In the genomic region with DNA sequence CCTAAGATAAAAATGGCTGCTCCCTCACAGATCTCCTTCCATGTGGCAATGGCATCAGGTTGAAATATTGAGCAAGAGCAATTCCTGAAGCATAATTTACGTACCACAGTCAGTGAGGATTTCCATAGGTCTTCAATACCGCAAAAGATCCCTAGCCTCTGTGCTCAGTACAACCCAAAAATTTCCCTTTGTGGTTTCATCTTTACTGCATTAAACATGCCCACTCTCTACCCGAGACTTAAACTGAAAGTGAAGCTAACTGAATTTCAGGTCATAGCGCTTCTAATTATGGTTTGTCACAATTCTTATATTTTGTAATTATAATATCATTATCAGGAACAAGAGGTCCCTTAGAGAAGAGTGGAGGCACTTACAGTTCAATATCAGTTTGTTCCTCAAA, we compare ENCODE assay signal across 14 cellular contexts.
A peak's percentile ranks its signal among the peaks of the same experiment; 100 is the strongest.
DNase-seq lines count a peak whose midpoint lies in the region; ATAC-seq and TF ChIP-seq lines count a peak whose summit lies in the region.
"Had no signal": no experiment of that assay in that cellular context is flagged by ENCODE, and none has a peak within 500 bp of the region (broad histone marks: within the 10 kb centered on the region; RNA-seq: fewer than 3 reads in every experiment).

No MANE protein-coding gene starts in this region.

- CTCF ChIA-PET in activated B cell treated with CpG ODN at 0.5 μM for 24 hours (lab: Charles Lee): no interaction called here
- CTCF ChIA-PET in activated CD4-positive, alpha-beta memory T cell treated with anti-CD3 and anti-CD28 coated beads, Interleukin-2, amount 10 ng/mL, durations not matched to agents 7 days and 5 days (lab: Charles Lee): no interaction called here

- POLR2A ChIA-PET in activated B cell treated with CpG ODN at 0.5 μM for 24 hours (lab: Charles Lee): no interaction called here
- POLR2A ChIA-PET in activated CD4-positive, alpha-beta memory T cell treated with anti-CD3 and anti-CD28 coated beads, Interleukin-2, amount 10 ng/mL, durations not matched to agents 7 days and 5 days (lab: Charles Lee): no interaction called here

- no peaks in the 10 kb centered on the region for H3K9me3 Mint-ChIP-seq in activated B cell treated with CpG ODN at 0.5 μM for 24 hours
- peaks cover 5% of the 10 kb centered on the region for H3K9me3 Mint-ChIP-seq in activated CD4-positive, alpha-beta memory T cell treated with anti-CD3 and anti-CD28 coated beads, Interleukin-2, amount 10 ng/mL, durations not matched to agents 7 days and 5 days

- no peaks in the 10 kb centered on the region for H3K9me3 ChIP-seq in Peyer's patch
- H3K9me3 ChIP-seq: colonic mucosa had no signal

- TF ChIP-seq CTCF in activated B cell treated with CpG ODN at 0.5 μM for 24 hours (IDR thresholded peaks at IDR 0.05): no peak
- TF ChIP-seq CTCF in Peyer's patch (IDR thresholded peaks at IDR 0.05): no peak

- H3K4me1 Mint-ChIP-seq in activated B cell treated with CpG ODN at 0.5 μM for 24 hours: peaks cover 40% of the 10 kb centered on the region
- no peaks in the 10 kb centered on the region for H3K4me1 Mint-ChIP-seq in activated CD4-positive, alpha-beta memory T cell treated with anti-CD3 and anti-CD28 coated beads, Interleukin-2, amount 10 ng/mL, durations not matched to agents 7 days and 5 days

- no peak overlapping the region for H3K27ac ChIP-seq in Peyer's patch
- H3K27ac ChIP-seq: colonic mucosa had no signal

- no peaks in the 10 kb centered on the region for H3K27me3 ChIP-seq in Peyer's patch
- H3K27me3 ChIP-seq: colonic mucosa had no signal

- no peaks in the 10 kb centered on the region for H3K36me3 ChIP-seq in Peyer's patch
- H3K36me3 ChIP-seq: colonic mucosa had no signal

- intact Hi-C loops in activated B cell treated with CpG ODN at 0.5 μM for 24 hours (cut with micrococcal nuclease): loop anchor here (1.0 kb wide), 1 partner anchor 155 kb away; no protein-coding TSS in a partner anchor

- no peak for DNase-seq in activated B cell treated with CpG ODN at 0.5 μM for 24 hours
- no peak for DNase-seq in Peyer's patch
- DNase-seq in AG20443 (ENCODE audit: low spot score): no peak
- DNase-seq in NCI-H2107 (lab: John Stamatoyannopoulos, UW): no peak
- DNase-seq in activated CD4-positive, alpha-beta memory T cell treated with anti-CD3 and anti-CD28 coated beads, Interleukin-2, amount 10 ng/mL, durations not matched to agents 7 days and 5 days: no peak
- DNase-seq: activated naive CD4-positive, alpha-beta T cell treated with anti-CD3 and anti-CD28 coated beads for 36 hours; colonic mucosa; mesenchymal stem cell; NCI-H1048; retina had no signal

- TF ChIP-seq POLR2A in Peyer's patch (IDR thresholded peaks at IDR 0.05): no peak

- peak overlapping the region; percentile 67 for H3K4me3 Mint-ChIP-seq in activated B cell treated with CpG ODN at 0.5 μM for 24 hours
- H3K4me3 Mint-ChIP-seq in activated CD4-positive, alpha-beta memory T cell treated with anti-CD3 and anti-CD28 coated beads, Interleukin-2, amount 10 ng/mL, durations not matched to agents 7 days and 5 days: no peak overlapping the region
- H3K4me3 Mint-ChIP-seq: activated naive CD4-positive, alpha-beta T cell treated with anti-CD3 and anti-CD28 coated beads for 36 hours had no signal

- no peaks in the 10 kb centered on the region for H3K4me1 ChIP-seq in Peyer's patch
- H3K4me1 ChIP-seq: colonic mucosa had no signal

- H3K27ac Mint-ChIP-seq in activated B cell treated with CpG ODN at 0.5 μM for 24 hours: peak overlapping the region; percentile 46
- H3K27ac Mint-ChIP-seq in activated CD4-positive, alpha-beta memory T cell treated with anti-CD3 and anti-CD28 coated beads, Interleukin-2, amount 10 ng/mL, durations not matched to agents 7 days and 5 days: no peak overlapping the region
- H3K27ac Mint-ChIP-seq: activated naive CD4-positive, alpha-beta T cell treated with anti-CD3 and anti-CD28 coated beads for 36 hours had no signal

- H3K4me3 ChIP-seq in Peyer's patch: no peak overlapping the region
- H3K4me3 ChIP-seq: colonic mucosa had no signal

- no peaks in the 10 kb centered on the region for H3K27me3 Mint-ChIP-seq in activated B cell treated with CpG ODN at 0.5 μM for 24 hours
- no peaks in the 10 kb centered on the region for H3K27me3 Mint-ChIP-seq in activated CD4-positive, alpha-beta memory T cell treated with anti-CD3 and anti-CD28 coated beads, Interleukin-2, amount 10 ng/mL, durations not matched to agents 7 days and 5 days

- H3K36me3 Mint-ChIP-seq in activated B cell treated with CpG ODN at 0.5 μM for 24 hours (ENCODE audit: low read depth): no peaks in the 10 kb centered on the region
- H3K36me3 Mint-ChIP-seq in activated CD4-positive, alpha-beta memory T cell treated with anti-CD3 and anti-CD28 coated beads, Interleukin-2, amount 10 ng/mL, durations not matched to agents 7 days and 5 days (ENCODE audit: low read depth): no peaks in the 10 kb centered on the region

- ATAC-seq in GM18868 (IDR thresholded peaks at IDR 0.05; ENCODE audit: unreplicated experiment) (peak; percentile 74), GM21619 (IDR thresholded peaks at IDR 0.05; ENCODE audit: unreplicated experiment) (peak; percentile 73), HG03135 (IDR thresholded peaks at IDR 0.05; ENCODE audit: unreplicated experiment) (peak; percentile 71), activated B cell treated with CpG ODN at 0.5 μM for 24 hours (ENCODE audit: low read depth) (peak; percentile 74)
- ATAC-seq: HCT116 had no signal
